Comparison of ENCODE assay signal across 14 cellular contexts in the genomic region with DNA sequence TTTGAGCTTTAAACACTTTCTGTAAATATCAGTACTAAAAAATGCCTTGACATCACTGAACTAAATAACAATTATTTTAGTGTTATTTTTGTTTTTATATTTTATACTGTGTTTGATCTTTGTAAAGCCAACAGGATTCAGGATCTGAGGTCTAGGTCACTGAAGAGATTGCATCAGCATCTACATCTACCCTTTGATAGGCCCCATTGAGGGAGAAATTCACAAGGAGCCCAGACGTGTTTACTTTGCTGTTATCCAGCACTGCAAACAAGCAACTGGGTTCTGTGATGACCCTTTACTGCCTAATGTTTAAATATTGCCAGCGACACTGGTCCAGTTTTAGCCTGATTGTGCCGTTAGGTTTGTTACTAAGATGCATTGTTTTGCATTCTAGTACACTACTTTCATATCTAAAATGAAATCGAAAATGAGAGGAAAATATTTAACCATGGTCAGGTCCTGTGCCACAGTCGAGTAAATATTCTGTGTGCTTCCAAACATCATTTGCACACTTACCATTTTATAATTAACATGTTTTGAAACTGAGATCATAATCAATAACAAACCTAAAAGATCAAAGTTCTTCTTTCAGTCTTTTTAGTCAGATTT. TPM values are rescaled to one million over a fixed set of nuclear protein-coding genes. Genes with fewer than 3 reads are reported as not detected.
A peak's percentile ranks its signal among the peaks of the same experiment; 100 is the strongest.
DNase-seq lines count a peak whose midpoint lies in the region; ATAC-seq, FAIRE-seq and TF ChIP-seq lines count a peak whose summit lies in the region.
"Had no signal": no experiment of that assay in that cellular context is flagged by ENCODE, and none has a peak within 500 bp of the region (broad histone marks: within the 10 kb centered on the region; RNA-seq: fewer than 3 reads in every experiment).

No MANE protein-coding gene starts in this region.

- no peak overlapping the region for H3K9ac ChIP-seq in mesendoderm (ENCODE audit: low read length)

- H4K5ac ChIP-seq in mesendoderm (ENCODE audit: low read length): no peak overlapping the region

- H2BK5ac ChIP-seq in mesendoderm (ENCODE audit: low read length): peak overlapping the region; percentile 58

- DNase-seq in NCI-H1417 treated with DMSO at 0.1 percent for 48 hours (lab: John Stamatoyannopoulos, UW): peak; percentile 7
- DNase-seq in mesendoderm: peak; percentile 47
- no peak for DNase-seq in tibial nerve (ENCODE audit: low spot score in 2 of 2)
- DNase-seq in coronary artery (ENCODE audit: low spot score): no peak
- no peak for DNase-seq in H54 (ENCODE audit: insufficient read length, low spot score)
- DNase-seq: activated CD8-positive, alpha-beta memory T cell treated with anti-CD3 and anti-CD28 coated beads, Interleukin-2, amount 10 ng/mL, durations not matched to agents 7 days and 5 days; IMR-90; NCI-H2107 had no signal

- no peak for TF ChIP-seq EP300 in tibial nerve (IDR thresholded peaks at IDR 0.05)

- no peak overlapping the region for H2AK5ac ChIP-seq in mesendoderm (ENCODE audit: low read length)

- H3K27ac ChIP-seq in mesendoderm (ENCODE audit: low read depth, low read length) (no peak overlapping the region), tibial nerve (no peak overlapping the region), coronary artery (no peak overlapping the region)
- H3K27ac ChIP-seq: neutrophil, RWPE1 had no signal

- no peak overlapping the region for H3K18ac ChIP-seq in mesendoderm (ENCODE audit: low read length)

- H2BK120ac ChIP-seq in mesendoderm (ENCODE audit: low read depth, low read length): no peak overlapping the region

- no peaks in the 10 kb centered on the region for H3K27me3 ChIP-seq in mesendoderm (ENCODE audit: insufficient read depth, low read length, poor library complexity)
- H3K27me3 ChIP-seq in tibial nerve: no peaks in the 10 kb centered on the region
- H3K27me3 ChIP-seq: neutrophil had no signal

- H3K23ac ChIP-seq in mesendoderm (ENCODE audit: low read length): no peak overlapping the region

- H3K9me3 ChIP-seq in tibial nerve: no peaks in the 10 kb centered on the region
- H3K9me3 ChIP-seq: neutrophil had no signal

- TF ChIP-seq POLR2A in tibial nerve (IDR thresholded peaks at IDR 0.05) (no peak), H54 (IDR thresholded peaks at IDR 0.05; ENCODE audit: low read depth, low read length) (no peak)

- H3K4me3 ChIP-seq in mesendoderm (ENCODE audit: low read length) (no peak overlapping the region), tibial nerve (no peak overlapping the region), coronary artery (no peak overlapping the region)

- H4K8ac ChIP-seq in mesendoderm (ENCODE audit: low read depth, low read length): no peak overlapping the region

- WGBS in mesendoderm (ENCODE audit: extremely low coverage, insufficient coverage, low lambda C conversion rate): no CpG with 5 or more reads among the region's 5 CpGs
- 53 to 61% methylated on average over 5 of the region's 5 CpGs for WGBS in tibial nerve, 2 donors

- H3K4me1 ChIP-seq in mesendoderm (ENCODE audit: control insufficient read depth, low read depth, low read length) (peaks cover 9% of the 10 kb centered on the region), tibial nerve (no peaks in the 10 kb centered on the region)

- peak overlapping the region; percentile 56 for H3K56ac ChIP-seq in mesendoderm (ENCODE audit: low read length)

- no peaks in the 10 kb centered on the region for H3K79me2 ChIP-seq in mesendoderm (ENCODE audit: control insufficient read depth, insufficient read depth, low read length)

- H2BK15ac ChIP-seq in mesendoderm (replicated peaks; ENCODE audit: low read depth): no peak overlapping the region

- no peaks in the 10 kb centered on the region for H3K79me1 ChIP-seq in mesendoderm (ENCODE audit: low read length)

- ATAC-seq in GM19023 (IDR thresholded peaks at IDR 0.05; ENCODE audit: unreplicated experiment): peak; percentile 71
- ATAC-seq in HG02642 (IDR thresholded peaks at IDR 0.05; ENCODE audit: poor library complexity, unreplicated experiment): peak; percentile 42
- ATAC-seq: activated CD8-positive, alpha-beta memory T cell treated with anti-CD3 and anti-CD28 coated beads, Interleukin-2, amount 10 ng/mL, durations not matched to agents 7 days and 5 days; stimulated activated effector memory CD8-positive, alpha-beta T cell treated with anti-CD3 and anti-CD28 coated beads, Interleukin-12 subunit alpha, Interleukin-12 subunit beta, amount 100 ng/mL, for 72 hours had no signal

- no peak for FAIRE-seq in H54 (lab: Jason Lieb, UNC)
- FAIRE-seq: GM12891 had no signal

- no peak for TF ChIP-seq CTCF in tibial nerve (IDR thresholded peaks at IDR 0.05)
- no peak for TF ChIP-seq CTCF in coronary artery (IDR thresholded peaks at IDR 0.05)

- H3K4ac ChIP-seq in mesendoderm (ENCODE audit: low read depth, low read length): no peak overlapping the region

- no peak overlapping the region for H3K4me2 ChIP-seq in mesendoderm (ENCODE audit: low read length)

- H3K36me3 ChIP-seq in mesendoderm (ENCODE audit: control insufficient read depth, insufficient read depth, low read length) (no peaks in the 10 kb centered on the region), tibial nerve (no peaks in the 10 kb centered on the region)
- H3K36me3 ChIP-seq: neutrophil had no signal

RNA-seq across cellular contexts. Expression of gene SP8, which starts 48.7 kb away (rescaled TPM):
- 2.8 TPM for polyA plus RNA-seq in mesendoderm (2013, experiment 1 of 2)
- polyA plus RNA-seq in mesendoderm (2013, experiment 2 of 2): 2.5 TPM
- total RNA-seq in tibial nerve: under 1 TPM in 1 of 4 donors, not detected in 3; 0.21 TPM
- total RNA-seq: activated CD8-positive, alpha-beta memory T cell treated with anti-CD3 and anti-CD28 coated beads, Interleukin-2, amount 10 ng/mL, durations not matched to agents 7 days and 5 days; IMR-90 had no signal
- polyA plus RNA-seq: IMR-90 had no signal

Comparison
In these comparisons a context has a peak if more than half of its experiments do, and no peak if none do; other contexts are left out.
1. DNase-seq: peak in NCI-H1417 treated with DMSO at 0.1 percent for 48 hours (single experiment) and mesendoderm (single experiment); none in tibial nerve (0 of 2), coronary artery (single experiment) and H54 (single experiment).